ENCODE assay signal across 12 cellular contexts in the genomic region with DNA sequence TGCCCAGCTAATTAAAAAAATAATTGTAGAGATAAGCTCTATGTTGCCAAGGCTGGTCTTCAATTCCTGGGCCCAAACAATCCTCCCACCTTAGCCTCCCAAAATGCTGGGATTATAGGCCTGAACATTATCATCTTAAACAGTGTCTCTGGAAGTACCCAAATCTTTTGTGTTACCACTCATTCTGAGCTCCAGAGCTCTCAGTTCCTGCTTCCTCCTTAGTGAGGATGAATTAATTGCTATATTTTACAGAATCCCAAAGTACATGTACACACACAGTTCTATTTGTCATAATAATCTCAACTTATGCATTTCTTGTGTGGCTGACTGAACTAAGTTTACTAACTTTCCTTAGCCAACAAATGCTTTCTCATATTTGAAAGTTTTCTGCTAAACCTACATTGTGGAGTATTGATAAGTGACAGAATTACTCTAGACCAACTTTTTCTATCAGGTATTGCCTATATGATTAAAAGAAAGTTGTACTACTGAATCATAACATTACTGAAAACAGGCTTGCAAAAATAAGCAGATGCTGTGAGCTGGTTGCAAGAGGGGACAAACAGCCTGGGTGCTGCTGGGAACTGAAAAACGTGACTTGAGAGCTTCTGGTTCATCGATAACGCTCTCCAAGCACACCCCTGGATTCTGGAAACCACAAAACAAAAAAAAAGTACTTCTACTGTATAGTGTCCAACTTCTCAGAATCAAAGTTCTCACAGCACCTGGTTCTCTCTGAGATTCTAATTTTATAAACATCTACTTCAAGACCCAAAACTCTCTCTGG. TPM values are rescaled to one million over a fixed set of nuclear protein-coding genes. Genes with fewer than 3 reads are reported as not detected.
DNase-seq lines count a peak whose midpoint lies in the region; ATAC-seq lines count a peak whose summit lies in the region.
"Had no signal": no experiment of that assay in that cellular context is flagged by ENCODE, and none has a peak within 500 bp of the region (broad histone marks: within the 10 kb centered on the region; RNA-seq: fewer than 3 reads in every experiment).

No MANE protein-coding gene starts in this region.

- no peak overlapping the region for H3K27ac Mint-ChIP-seq in activated CD4-positive, alpha-beta memory T cell treated with anti-CD3 and anti-CD28 coated beads for 36 hours
- H3K27ac Mint-ChIP-seq in activated CD4-positive, alpha-beta memory T cell treated with anti-CD3 and anti-CD28 coated beads, Interleukin-2, amount 10 ng/mL, durations not matched to agents 7 days and 5 days: no peak overlapping the region
- peak overlapping the region; percentile 59 to 87 (median 82) for H3K27ac Mint-ChIP-seq in immature natural killer cell

- no peaks in the 10 kb centered on the region for H3K27me3 ChIP-seq in MG63
- H3K27me3 ChIP-seq: Peyer's patch had no signal

- CTCF ChIA-PET in activated CD4-positive, alpha-beta memory T cell treated with anti-CD3 and anti-CD28 coated beads for 36 hours (lab: Charles Lee): interaction anchor here (1.5 kb wide), 1 partner anchor 176 kb away, joined by 5 read pairs; no protein-coding TSS in a partner anchor
- CTCF ChIA-PET in activated CD4-positive, alpha-beta memory T cell treated with anti-CD3 and anti-CD28 coated beads, Interleukin-2, amount 10 ng/mL, durations not matched to agents 7 days and 5 days (lab: Charles Lee): no interaction called here

- H3K9me3 Mint-ChIP-seq in activated CD4-positive, alpha-beta memory T cell treated with anti-CD3 and anti-CD28 coated beads for 36 hours: no peaks in the 10 kb centered on the region
- H3K9me3 Mint-ChIP-seq in activated CD4-positive, alpha-beta memory T cell treated with anti-CD3 and anti-CD28 coated beads, Interleukin-2, amount 10 ng/mL, durations not matched to agents 7 days and 5 days: no peaks in the 10 kb centered on the region
- H3K9me3 Mint-ChIP-seq in immature natural killer cell: no peaks in the 10 kb centered on the region

- no peaks in the 10 kb centered on the region; the same call in 1 of the 2 replicates for H3K9me3 ChIP-seq in MG63
- H3K9me3 ChIP-seq: Peyer's patch had no signal

- no peaks in the 10 kb centered on the region for H3K36me3 ChIP-seq in MG63
- H3K36me3 ChIP-seq: Peyer's patch, WERI-Rb-1 had no signal

- intact Hi-C loops in activated CD4-positive, alpha-beta memory T cell treated with anti-CD3 and anti-CD28 coated beads for 36 hours (cut with micrococcal nuclease): loop anchor here (1.0 kb wide), 2 partner anchors 12 to 14 kb away; no protein-coding TSS in a partner anchor

- peak; percentile 39 for DNase-seq in activated CD4-positive, alpha-beta memory T cell treated with anti-CD3 and anti-CD28 coated beads for 36 hours
- DNase-seq in activated CD4-positive, alpha-beta memory T cell treated with anti-CD3 and anti-CD28 coated beads, Interleukin-2, amount 10 ng/mL, durations not matched to agents 7 days and 5 days: no peak
- DNase-seq in immature natural killer cell (no peak), NCI-H1417 (lab: John Stamatoyannopoulos, UW) (no peak), MG63 (no peak), NCI-H2196 (lab: John Stamatoyannopoulos, UW; ENCODE audit: unreplicated experiment) (no peak)
- DNase-seq: NCI-H1092, Peyer's patch, small intestine, WERI-Rb-1 had no signal

- H3K4me3 Mint-ChIP-seq in activated CD4-positive, alpha-beta memory T cell treated with anti-CD3 and anti-CD28 coated beads for 36 hours: no peak overlapping the region
- no peak overlapping the region for H3K4me3 Mint-ChIP-seq in activated CD4-positive, alpha-beta memory T cell treated with anti-CD3 and anti-CD28 coated beads, Interleukin-2, amount 10 ng/mL, durations not matched to agents 7 days and 5 days
- H3K4me3 Mint-ChIP-seq in immature natural killer cell: peak overlapping the region; percentile 4 to 74 (median 39)

- H3K27me3 Mint-ChIP-seq in activated CD4-positive, alpha-beta memory T cell treated with anti-CD3 and anti-CD28 coated beads for 36 hours: peaks cover 1% of the 10 kb centered on the region
- H3K27me3 Mint-ChIP-seq in activated CD4-positive, alpha-beta memory T cell treated with anti-CD3 and anti-CD28 coated beads, Interleukin-2, amount 10 ng/mL, durations not matched to agents 7 days and 5 days: peaks cover 15% of the 10 kb centered on the region
- no peaks in the 10 kb centered on the region for H3K27me3 Mint-ChIP-seq in immature natural killer cell (ENCODE audit: low read depth in 3 of 3)

- H3K4me1 Mint-ChIP-seq in activated CD4-positive, alpha-beta memory T cell treated with anti-CD3 and anti-CD28 coated beads for 36 hours (ENCODE audit: low read depth): peaks cover 24% of the 10 kb centered on the region
- H3K4me1 Mint-ChIP-seq in activated CD4-positive, alpha-beta memory T cell treated with anti-CD3 and anti-CD28 coated beads, Interleukin-2, amount 10 ng/mL, durations not matched to agents 7 days and 5 days: peaks cover 12% of the 10 kb centered on the region
- H3K4me1 Mint-ChIP-seq in immature natural killer cell: peaks cover 0 to 81% of the 10 kb centered on the region in 2 donors

- no peak overlapping the region for H3K4me3 ChIP-seq in MG63
- H3K4me3 ChIP-seq: Peyer's patch had no signal

- POLR2A ChIA-PET in activated CD4-positive, alpha-beta memory T cell treated with anti-CD3 and anti-CD28 coated beads for 36 hours (lab: Charles Lee): interaction anchor here (1.4 kb wide), 1 partner anchor 14 kb away, joined by 8 read pairs; no protein-coding TSS in a partner anchor
- POLR2A ChIA-PET in activated CD4-positive, alpha-beta memory T cell treated with anti-CD3 and anti-CD28 coated beads, Interleukin-2, amount 10 ng/mL, durations not matched to agents 7 days and 5 days (lab: Charles Lee): interaction anchor here (1.3 kb wide), 1 partner anchor 15 kb away, joined by 3 read pairs; no protein-coding TSS in a partner anchor

- peak; percentile 73 for ATAC-seq in GM21381 (IDR thresholded peaks at IDR 0.05; ENCODE audit: unreplicated experiment)
- ATAC-seq in HG03103 (IDR thresholded peaks at IDR 0.05; ENCODE audit: low read depth, unreplicated experiment): peak; percentile 85

- no peaks in the 10 kb centered on the region for H3K36me3 Mint-ChIP-seq in activated CD4-positive, alpha-beta memory T cell treated with anti-CD3 and anti-CD28 coated beads for 36 hours
- H3K36me3 Mint-ChIP-seq in activated CD4-positive, alpha-beta memory T cell treated with anti-CD3 and anti-CD28 coated beads, Interleukin-2, amount 10 ng/mL, durations not matched to agents 7 days and 5 days (ENCODE audit: low read depth): no peaks in the 10 kb centered on the region
- H3K36me3 Mint-ChIP-seq in immature natural killer cell: no peaks in the 10 kb centered on the region

RNA-seq across cellular contexts. Expression of gene VAV3, which starts 15.3 kb away (rescaled TPM):
- 1 to 10 TPM; 2.3 to 3.3 TPM for total RNA-seq in activated CD4-positive, alpha-beta memory T cell treated with anti-CD3 and anti-CD28 coated beads for 36 hours
- 1 to 10 TPM; 2.0 to 2.3 TPM for total RNA-seq in activated CD4-positive, alpha-beta memory T cell treated with anti-CD3 and anti-CD28 coated beads, Interleukin-2, amount 10 ng/mL, durations not matched to agents 7 days and 5 days
- 10 to 100 TPM; 17.6 to 19.4 (median 18.8) TPM for polyA plus RNA-seq in immature natural killer cell
- total RNA-seq in MG63 (2014; rRNA removed; shearing (Covaris generic); ENCODE audit: low replicate concordance): 0.30 and 0.57 TPM in 2 replicates

Comparison
In these comparisons a context has a peak if more than half of its experiments do, and no peak if none do; other contexts are left out.
1. H3K27ac Mint-ChIP-seq: peak in immature natural killer cell (6 of 6); none in activated CD4-positive, alpha-beta memory T cell treated with anti-CD3 and anti-CD28 coated beads for 36 hours (single experiment) and activated CD4-positive, alpha-beta memory T cell treated with anti-CD3 and anti-CD28 coated beads, Interleukin-2, amount 10 ng/mL, durations not matched to agents 7 days and 5 days (single experiment).
2. H3K4me3 Mint-ChIP-seq: peak in immature natural killer cell (5 of 5); none in activated CD4-positive, alpha-beta memory T cell treated with anti-CD3 and anti-CD28 coated beads for 36 hours (single experiment) and activated CD4-positive, alpha-beta memory T cell treated with anti-CD3 and anti-CD28 coated beads, Interleukin-2, amount 10 ng/mL, durations not matched to agents 7 days and 5 days (single experiment).